In genomic region chr18:2997429-2997828, GRCh38 we compare ENCODE assay signal across 12 cellular contexts. TPM values are rescaled to one million over a fixed set of nuclear protein-coding genes. Genes with fewer than 3 reads are reported as not detected.
DNase-seq lines count a peak whose midpoint lies in the region; ATAC-seq and TF ChIP-seq lines count a peak whose summit lies in the region.
"Had no signal": no experiment of that assay in that cellular context is flagged by ENCODE, and none has a peak within 500 bp of the region (broad histone marks: within the 10 kb centered on the region; RNA-seq: fewer than 3 reads in every experiment).

No MANE protein-coding gene starts in this region.

- H3K4me2 ChIP-seq in mesenchymal stem cell (ENCODE audit: low read length, poor library complexity, severe bottlenecking) = no peak overlapping the region
- H3K4me2 ChIP-seq: PC-9 had no signal

- H3K4me3 Mint-ChIP-seq in activated naive CD4-positive, alpha-beta T cell treated with anti-CD3 and anti-CD28 coated beads, Interleukin-2, amount 10 ng/mL, durations not matched to agents 7 days and 5 days = no peak overlapping the region
- H3K4me3 Mint-ChIP-seq in activated naive CD8-positive, alpha-beta T cell treated with anti-CD3 and anti-CD28 coated beads, Interleukin-2, amount 50 U/mL, for 24 hours = no peak overlapping the region

- no peak overlapping the region for H2AFZ ChIP-seq in mesenchymal stem cell (ENCODE audit: low read depth, low read length)
- H2AFZ ChIP-seq: PC-9 had no signal

- no peak overlapping the region for H3K18ac ChIP-seq in mesenchymal stem cell (ENCODE audit: low read depth in 1 of 2, low read length in 2 of 2)

- peaks cover 11% of the 10 kb centered on the region for H3K79me1 ChIP-seq in mesenchymal stem cell (replicated peaks; ENCODE audit: low read length, poor library complexity, severe bottlenecking)

- H3K4me1 ChIP-seq in mesenchymal stem cell (ENCODE audit: control insufficient read depth, insufficient read depth, low read depth, low read length) (peaks cover 6% of the 10 kb centered on the region), tibial artery (peaks cover 7 to 95% (median 43%) of the 10 kb centered on the region in 4 donors)

- no peaks in the 10 kb centered on the region for H3K27me3 Mint-ChIP-seq in activated naive CD4-positive, alpha-beta T cell treated with anti-CD3 and anti-CD28 coated beads, Interleukin-2, amount 10 ng/mL, durations not matched to agents 7 days and 5 days
- no peaks in the 10 kb centered on the region for H3K27me3 Mint-ChIP-seq in activated naive CD8-positive, alpha-beta T cell treated with anti-CD3 and anti-CD28 coated beads, Interleukin-2, amount 50 U/mL, for 24 hours

- H4K8ac ChIP-seq in mesenchymal stem cell (ENCODE audit: low read length) = no peak overlapping the region

- H3K27me3 ChIP-seq in mesenchymal stem cell (ENCODE audit: control insufficient read depth in 1 of 2, insufficient read depth in 1 of 2, low read length in 2 of 2) (no peaks in the 10 kb centered on the region), tibial artery (no peaks in the 10 kb centered on the region)

- no peak overlapping the region for H3K4me3 ChIP-seq in mesenchymal stem cell (ENCODE audit: insufficient read depth in 1 of 2, low read depth in 1 of 2, low read length in 2 of 2)
- H3K4me3 ChIP-seq in tibial artery = peak overlapping the region in 1 of 2 donors; percentile 1
- H3K4me3 ChIP-seq: PC-9 had no signal

- CTCF ChIA-PET in activated naive CD4-positive, alpha-beta T cell treated with anti-CD3 and anti-CD28 coated beads, Interleukin-2, amount 10 ng/mL, durations not matched to agents 7 days and 5 days (lab: Charles Lee) = interaction anchor here (0.8 to 10.3 kb wide), 6 partner anchors 11 to 150 kb away, joined by 4 to 253 read pairs (median 38); no protein-coding TSS in a partner anchor

- no peak overlapping the region for H3K23ac ChIP-seq in mesenchymal stem cell (ENCODE audit: low read length in 2 of 2)

- DNase-seq in activated naive CD4-positive, alpha-beta T cell treated with anti-CD3 and anti-CD28 coated beads, Interleukin-2, amount 10 ng/mL, durations not matched to agents 7 days and 5 days = no peak
- DNase-seq in activated naive CD4-positive, alpha-beta T cell (lab: John Stamatoyannopoulos, UW) = no peak
- no peak for DNase-seq in activated naive CD8-positive, alpha-beta T cell treated with anti-CD3 and anti-CD28 coated beads, Interleukin-2, amount 50 U/mL, for 24 hours
- DNase-seq in mesenchymal stem cell = no peak
- DNase-seq in tibial artery = no peak
- no peak for DNase-seq in NCI-H774 (lab: John Stamatoyannopoulos, UW)
- no peak for DNase-seq in stimulated activated CD4-positive, alpha-beta T cell treated with anti-CD3 and anti-CD28 coated beads, Interleukin-4, amount 100 ng/mL, for 4 hours
- no peak for DNase-seq in AG08395 (ENCODE audit: low spot score)
- DNase-seq: activated effector memory CD4-positive, alpha-beta T cell treated with anti-CD3 and anti-CD28 coated beads, Interleukin-2, amount 50 U/mL, for 16 hours; NCI-H2029; PC-9 had no signal

- no peak overlapping the region for H2BK120ac ChIP-seq in mesenchymal stem cell (ENCODE audit: low read depth, low read length)

- peak overlapping the region; percentile 92 for H3K27ac Mint-ChIP-seq in activated naive CD4-positive, alpha-beta T cell treated with anti-CD3 and anti-CD28 coated beads, Interleukin-2, amount 10 ng/mL, durations not matched to agents 7 days and 5 days
- H3K27ac Mint-ChIP-seq in activated naive CD8-positive, alpha-beta T cell treated with anti-CD3 and anti-CD28 coated beads, Interleukin-2, amount 50 U/mL, for 24 hours = peak overlapping the region; percentile 66

- H2BK5ac ChIP-seq in mesenchymal stem cell (ENCODE audit: low read depth, low read length, poor library complexity, severe bottlenecking) = no peak overlapping the region

- no peak overlapping the region for H2AK5ac ChIP-seq in mesenchymal stem cell (ENCODE audit: low read length, severe bottlenecking)

- peaks cover 5% of the 10 kb centered on the region for H3K9me3 Mint-ChIP-seq in activated naive CD4-positive, alpha-beta T cell treated with anti-CD3 and anti-CD28 coated beads, Interleukin-2, amount 10 ng/mL, durations not matched to agents 7 days and 5 days
- peaks cover 6% of the 10 kb centered on the region for H3K9me3 Mint-ChIP-seq in activated naive CD8-positive, alpha-beta T cell treated with anti-CD3 and anti-CD28 coated beads, Interleukin-2, amount 50 U/mL, for 24 hours

- H3K9me3 ChIP-seq in mesenchymal stem cell (ENCODE audit: control insufficient read depth, low read length) (no peaks in the 10 kb centered on the region), tibial artery (no peaks in the 10 kb centered on the region)

- H3K9ac ChIP-seq in mesenchymal stem cell (ENCODE audit: low read length) = peak overlapping the region; percentile 10

- no peak overlapping the region for H2BK12ac ChIP-seq in mesenchymal stem cell (ENCODE audit: low read length in 2 of 2)

- H3K36me3 ChIP-seq in mesenchymal stem cell (ENCODE audit: control insufficient read depth in 1 of 2, insufficient read depth in 2 of 2, low read depth in 1 of 2, low read length in 2 of 2) (peaks cover 3 to 9% of the 10 kb centered on the region in 2 experiments), tibial artery (no peaks in the 10 kb centered on the region)

- peaks cover 81% of the 10 kb centered on the region for H3K4me1 Mint-ChIP-seq in activated naive CD4-positive, alpha-beta T cell treated with anti-CD3 and anti-CD28 coated beads, Interleukin-2, amount 10 ng/mL, durations not matched to agents 7 days and 5 days
- H3K4me1 Mint-ChIP-seq in activated naive CD8-positive, alpha-beta T cell treated with anti-CD3 and anti-CD28 coated beads, Interleukin-2, amount 50 U/mL, for 24 hours = peaks cover 60% of the 10 kb centered on the region

- H4K91ac ChIP-seq in mesenchymal stem cell (ENCODE audit: low read length) = no peak overlapping the region

- H3K4ac ChIP-seq in mesenchymal stem cell (ENCODE audit: low read depth in 1 of 2, low read length in 2 of 2) = no peak overlapping the region

- no peak overlapping the region for H2BK15ac ChIP-seq in mesenchymal stem cell (ENCODE audit: low read depth, poor library complexity, severe bottlenecking)

- peaks cover 35% of the 10 kb centered on the region for H3K36me3 Mint-ChIP-seq in activated naive CD4-positive, alpha-beta T cell treated with anti-CD3 and anti-CD28 coated beads, Interleukin-2, amount 10 ng/mL, durations not matched to agents 7 days and 5 days
- peaks cover 20% of the 10 kb centered on the region for H3K36me3 Mint-ChIP-seq in activated naive CD8-positive, alpha-beta T cell treated with anti-CD3 and anti-CD28 coated beads, Interleukin-2, amount 50 U/mL, for 24 hours (ENCODE audit: low read depth)

- H3K27ac ChIP-seq in mesenchymal stem cell (ENCODE audit: low read length, poor library complexity, severe bottlenecking) = no peak overlapping the region
- H3K27ac ChIP-seq in tibial artery = peak overlapping the region; percentile 87 to 90
- H3K27ac ChIP-seq: PC-9 had no signal

- ATAC-seq in activated naive CD8-positive, alpha-beta T cell treated with anti-CD3 and anti-CD28 coated beads, Interleukin-2, amount 50 U/mL, for 24 hours = peak; percentile 12
- ATAC-seq: HepG2 had no signal

- no peak for TF ChIP-seq CTCF in tibial artery (IDR thresholded peaks at IDR 0.05)

- intact Hi-C loops in tibial artery (cut with DNase I; ENCODE audit: low total_unique reads) = loop anchor here (5.0 to 10.0 kb wide), 2 partner anchors 63 to 250 kb away; partner anchors contain the start of gene MYL12A

- H3K14ac ChIP-seq in mesenchymal stem cell (ENCODE audit: low read length in 2 of 2) = no peak overlapping the region

RNA-seq across cellular contexts. Expression of gene LPIN2, which starts 15.5 kb away (rescaled TPM):
- polyA plus RNA-seq in mesenchymal stem cell (2013, experiment 1 of 2) = 28.4 TPM
- polyA plus RNA-seq in mesenchymal stem cell (2013, experiment 2 of 2) = 28.0 TPM
